8 cellular contexts compared by ENCODE assay signal in the genomic region with DNA sequence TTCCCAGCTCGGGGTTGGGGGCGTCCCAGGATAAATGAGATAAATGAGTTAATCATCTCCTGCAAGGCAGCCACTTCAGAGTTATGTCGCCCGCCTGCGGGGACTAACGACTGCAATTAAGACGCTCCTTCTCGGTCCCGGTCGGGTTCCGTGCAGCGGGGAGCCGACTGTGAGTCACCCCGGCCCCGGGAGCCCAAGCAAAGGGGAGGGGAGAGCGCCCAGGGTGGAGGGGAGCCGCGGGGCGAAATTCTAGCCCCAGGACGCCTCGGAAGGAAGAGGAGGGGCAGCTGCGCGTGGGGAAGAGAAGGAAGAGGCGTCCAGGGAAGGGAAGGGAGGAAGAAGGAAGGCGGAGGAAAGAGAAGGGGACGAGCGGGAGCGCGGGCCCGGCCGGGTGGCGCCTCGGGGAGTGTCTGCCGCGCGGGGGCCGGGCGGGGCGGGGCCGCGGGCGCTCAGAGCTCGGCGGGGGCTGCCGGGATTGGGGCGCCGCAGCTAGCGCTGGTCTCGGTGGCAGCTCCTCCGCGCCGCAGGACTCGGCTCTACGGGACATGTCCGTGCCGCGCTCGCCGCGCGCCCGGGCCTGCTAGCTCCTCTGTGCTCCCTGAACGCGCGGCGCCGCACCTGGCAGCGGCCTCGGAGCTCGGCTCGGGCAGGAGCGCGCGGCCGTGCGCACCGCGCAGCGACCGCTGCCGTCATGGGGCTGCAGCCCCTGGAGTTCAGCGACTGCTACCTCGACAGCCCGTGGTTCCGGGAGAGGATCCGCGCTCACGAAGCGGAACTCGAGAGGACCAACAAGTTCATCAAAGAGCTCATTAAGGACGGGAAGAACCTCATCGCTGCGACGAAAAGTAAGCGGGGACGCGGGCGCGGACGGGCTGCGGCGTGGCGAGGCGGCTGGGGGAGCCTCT. TPM values are rescaled to one million over a fixed set of nuclear protein-coding genes. Genes with fewer than 3 reads are reported as not detected.
DNase-seq lines count a peak whose midpoint lies in the region; ATAC-seq and TF ChIP-seq lines count a peak whose summit lies in the region.

A gene with protein sequence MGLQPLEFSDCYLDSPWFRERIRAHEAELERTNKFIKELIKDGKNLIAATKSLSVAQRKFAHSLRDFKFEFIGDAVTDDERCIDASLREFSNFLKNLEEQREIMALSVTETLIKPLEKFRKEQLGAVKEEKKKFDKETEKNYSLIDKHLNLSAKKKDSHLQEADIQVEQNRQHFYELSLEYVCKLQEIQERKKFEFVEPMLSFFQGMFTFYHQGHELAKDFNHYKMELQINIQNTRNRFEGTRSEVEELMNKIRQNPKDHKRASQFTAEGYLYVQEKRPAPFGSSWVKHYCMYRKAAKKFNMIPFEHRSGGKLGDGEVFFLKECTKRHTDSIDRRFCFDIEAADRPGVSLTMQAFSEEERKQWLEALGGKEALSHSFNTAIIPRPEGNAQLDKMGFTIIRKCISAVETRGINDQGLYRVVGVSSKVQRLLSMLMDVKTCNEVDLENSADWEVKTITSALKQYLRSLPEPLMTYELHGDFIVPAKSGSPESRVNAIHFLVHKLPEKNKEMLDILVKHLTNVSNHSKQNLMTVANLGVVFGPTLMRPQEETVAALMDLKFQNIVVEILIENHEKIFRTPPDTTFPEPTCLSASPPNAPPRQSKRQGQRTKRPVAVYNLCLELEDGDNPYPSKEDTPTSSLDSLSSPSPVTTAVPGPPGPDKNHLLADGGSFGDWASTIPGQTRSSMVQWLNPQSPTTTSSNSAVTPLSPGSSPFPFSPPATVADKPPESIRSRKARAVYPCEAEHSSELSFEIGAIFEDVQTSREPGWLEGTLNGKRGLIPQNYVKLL (plus strand): TSS at position 478 of the 905 bp plus-strand sequence. CDS start 214 bp downstream, at position 692.

- H3K9me3 Mint-ChIP-seq in immature natural killer cell = no peaks in the 10 kb centered on the region

- peak within 1 kb of the TSS; percentile 90 to 97 (median 92) for H3K4me3 Mint-ChIP-seq in immature natural killer cell

- intact Hi-C loops in breast epithelium (cut with DNase I; ENCODE audit: low total_unique reads) = loop anchor here (10.0 kb wide), 2 partner anchors 93 to 133 kb away; no protein-coding TSS in a partner anchor

- no peaks in the 10 kb centered on the region for H4K20me1 ChIP-seq in Karpas-422 (ENCODE audit: insufficient read depth, low read depth, low read length)

- peak within 1 kb of the TSS; percentile 89 for H2AFZ ChIP-seq in Karpas-422 (ENCODE audit: low read length)

- H3K4me1 ChIP-seq in Karpas-422 (ENCODE audit: low read length) (peaks cover 15% of the 10 kb centered on the region), breast epithelium (no peaks in the 10 kb centered on the region)

- H3K9me2 ChIP-seq in Karpas-422 (replicated peaks; ENCODE audit: insufficient read depth, low read length) = no peaks in the 10 kb centered on the region

- H3K4me3 ChIP-seq in Karpas-422 (ENCODE audit: low read length) (peak within 1 kb of the TSS; percentile 68), breast epithelium (peak within 1 kb of the TSS; percentile 80 to 88 (median 83))

- no peak for TF ChIP-seq POLR2A in breast epithelium (IDR thresholded peaks at IDR 0.05)

- H3K27me3 ChIP-seq in Karpas-422 (ENCODE audit: low read length) (no peaks in the 10 kb centered on the region), breast epithelium (no peaks in the 10 kb centered on the region)

- in situ Hi-C loops in G401 (cut with HindIII; ENCODE audit: low sequenced_read_pairs) = no loop called here

- peak; percentile 61 for ATAC-seq in GM21737 (IDR thresholded peaks at IDR 0.05; ENCODE audit: unreplicated experiment)

- H3K9ac ChIP-seq in Karpas-422 (ENCODE audit: low read length) = peak within 1 kb of the TSS; percentile 52

- peak within 1 kb of the TSS; percentile 65 to 83 (median 77) for H3K27ac Mint-ChIP-seq in immature natural killer cell

- H3K27ac ChIP-seq in Karpas-422 (ENCODE audit: low read length) = no peak within 1 kb of the TSS
- H3K27ac ChIP-seq in VCaP = peak within 1 kb of the TSS; percentile 93
- H3K27ac ChIP-seq in breast epithelium = peak within 1 kb of the TSS; percentile 91 to 96

- TF ChIP-seq CTCF in VCaP (conservative IDR thresholded peaks at IDR 0.05) = no peak
- TF ChIP-seq CTCF in breast epithelium (IDR thresholded peaks at IDR 0.05) = no peak

- no peaks in the 10 kb centered on the region for H3K36me3 Mint-ChIP-seq in immature natural killer cell

- H3K79me2 ChIP-seq in Karpas-422 (ENCODE audit: low read length) = no peaks in the 10 kb centered on the region

- peak within 1 kb of the TSS; percentile 79 for H3K4me2 ChIP-seq in Karpas-422 (ENCODE audit: low read depth, low read length, poor library complexity, severe bottlenecking)

- peaks cover 35 to 50% of the 10 kb centered on the region in 2 donors for H3K4me1 Mint-ChIP-seq in immature natural killer cell

- peak; percentile 28 for DNase-seq in G401 (ENCODE audit: low spot score)
- peak; percentile 60 for DNase-seq in Karpas-422
- peak; percentile 37 to 64 for DNase-seq in breast epithelium (ENCODE audit: low spot score in 2 of 2)
- DNase-seq in immature natural killer cell = peak; percentile 48 to 60 (median 59)
- DNase-seq in stimulated activated CD4-positive, alpha-beta T cell treated with anti-CD3 and anti-CD28 coated beads, Interleukin-12 subunit alpha, Interleukin-12 subunit beta, amount 100 ng/mL, for 48 hours (ENCODE audit: low read depth in 2 of 3, low spot score in 1 of 3) = peak; percentile 42 to 61 (median 52)
- no peak for DNase-seq in SHP77 treated with DMSO at 0.1 percent for 48 hours (lab: John Stamatoyannopoulos, UW)

- peaks cover 3 to 7% (median 4%) of the 10 kb centered on the region in 3 donors for H3K27me3 Mint-ChIP-seq in immature natural killer cell (ENCODE audit: low read depth in 3 of 3)

- H3K36me3 ChIP-seq in Karpas-422 (ENCODE audit: insufficient read depth, low read length) = no peaks in the 10 kb centered on the region
- no peaks in the 10 kb centered on the region for H3K36me3 ChIP-seq in breast epithelium

- no peaks in the 10 kb centered on the region for H3K9me3 ChIP-seq in Karpas-422 (ENCODE audit: low read length)
- H3K9me3 ChIP-seq in breast epithelium = no peaks in the 10 kb centered on the region

RNA-seq across cellular contexts. Expression of the gene that starts here (rescaled TPM):
- 3.7 and 7.6 TPM in 2 replicates for total RNA-seq in G401 (2014; rRNA removed; shearing (Covaris generic))
- 0.41 TPM in 1 of 2 replicates, not detected in the other for total RNA-seq in Karpas-422 (2014; rRNA removed; shearing (Covaris generic); ENCODE audit: low replicate concordance)
- total RNA-seq in breast epithelium = 100 to 1,000 TPM in 1 of 3 donors, 10 to 100 TPM in 2; 49.5 to 138 (median 62.6) TPM
- polyA plus RNA-seq in immature natural killer cell = 10 to 100 TPM in 1 of 3 donors, 1 to 10 TPM in 2; 5.3 to 13.2 (median 7.0) TPM

Comparison
In these comparisons a context has a peak if more than half of its experiments do, and no peak if none do; other contexts are left out.
1. Peak in DNase-seq, H3K4me3 ChIP-seq, H3K9ac ChIP-seq and H3K4me2 ChIP-seq in Karpas-422; RNA of the gene not detected or under 1 TPM.